Comparison of ENCODE assay signal across 21 cellular contexts in genomic region chr11:4146765-4147098, GRCh38. TPM values are rescaled to one million over a fixed set of nuclear protein-coding genes. Genes with fewer than 3 reads are reported as not detected.
DNase-seq lines count a peak whose midpoint lies in the region; ATAC-seq and TF ChIP-seq lines count a peak whose summit lies in the region.
"Had no signal": no experiment of that assay in that cellular context is flagged by ENCODE, and none has a peak within 500 bp of the region (broad histone marks: within the 10 kb centered on the region; RNA-seq: fewer than 3 reads in every experiment).

No MANE protein-coding gene starts in this region.

- no peaks in the 10 kb centered on the region for H3K9me3 Mint-ChIP-seq in natural killer cell treated with Interleukin-12 subunit alpha and Interleukin-12 subunit beta and Interleukin-15 and Interleukin-18, amount 100 ng/mL, for 72 hours
- no peaks in the 10 kb centered on the region for H3K9me3 Mint-ChIP-seq in natural killer cell
- H3K9me3 Mint-ChIP-seq in neural crest cell, result no peaks in the 10 kb centered on the region
- H3K9me3 Mint-ChIP-seq: CD4-positive, alpha-beta T cell; CD8-positive, alpha-beta memory T cell; HFFc6 had no signal

- no peak for TF ChIP-seq CTCF in natural killer cell (IDR thresholded peaks at IDR 0.05)
- no peak for TF ChIP-seq CTCF in neural crest cell (conservative IDR thresholded peaks at IDR 0.05)

- ATAC-seq in natural killer cell treated with Interleukin-12 subunit alpha and Interleukin-12 subunit beta and Interleukin-15 and Interleukin-18, amount 100 ng/mL, for 72 hours, result peak; percentile 10 to 12
- ATAC-seq in natural killer cell, result no peak
- ATAC-seq in T-helper 17 cell, result no peak
- ATAC-seq in HG03460 (IDR thresholded peaks at IDR 0.05; ENCODE audit: unreplicated experiment), result no peak

- H3K4me3 Mint-ChIP-seq in natural killer cell treated with Interleukin-12 subunit alpha and Interleukin-12 subunit beta and Interleukin-15 and Interleukin-18, amount 100 ng/mL, for 72 hours, result no peak overlapping the region
- no peak overlapping the region for H3K4me3 Mint-ChIP-seq in natural killer cell
- no peak overlapping the region for H3K4me3 Mint-ChIP-seq in T-helper 17 cell
- H3K4me3 Mint-ChIP-seq in neural crest cell, result no peak overlapping the region
- H3K4me3 Mint-ChIP-seq: CD14-positive monocyte; CD4-positive, alpha-beta T cell; CD8-positive, alpha-beta memory T cell; HFFc6 had no signal

- no peak overlapping the region for H3K27ac Mint-ChIP-seq in natural killer cell treated with Interleukin-12 subunit alpha and Interleukin-12 subunit beta and Interleukin-15 and Interleukin-18, amount 100 ng/mL, for 72 hours
- H3K27ac Mint-ChIP-seq in natural killer cell, result no peak overlapping the region
- peak overlapping the region; percentile 47 for H3K27ac Mint-ChIP-seq in T-helper 17 cell
- peak overlapping the region; percentile 63 for H3K27ac Mint-ChIP-seq in neural crest cell (ENCODE audit: unreplicated experiment)
- H3K27ac Mint-ChIP-seq: CD4-positive, alpha-beta T cell; CD8-positive, alpha-beta memory T cell; HFFc6 had no signal

- no peaks in the 10 kb centered on the region for H3K4me1 Mint-ChIP-seq in natural killer cell treated with Interleukin-12 subunit alpha and Interleukin-12 subunit beta and Interleukin-15 and Interleukin-18, amount 100 ng/mL, for 72 hours (ENCODE audit: low read depth in 2 of 2)
- H3K4me1 Mint-ChIP-seq in natural killer cell (peaks cover 0 to 4% of the 10 kb centered on the region in 2 donors), T-helper 17 cell (peaks cover 6% of the 10 kb centered on the region), neural crest cell (no peaks in the 10 kb centered on the region)
- H3K4me1 Mint-ChIP-seq: CD14-positive monocyte; CD8-positive, alpha-beta memory T cell had no signal

- no peaks in the 10 kb centered on the region for H3K9me3 ChIP-seq in T-helper 17 cell (ENCODE audit: control insufficient read depth, low read length, poor library complexity, severe bottlenecking)
- H3K9me3 ChIP-seq: A549, BE2C, HAP-1 had no signal

- H3K27me3 Mint-ChIP-seq in natural killer cell treated with Interleukin-12 subunit alpha and Interleukin-12 subunit beta and Interleukin-15 and Interleukin-18, amount 100 ng/mL, for 72 hours, result no peaks in the 10 kb centered on the region
- H3K27me3 Mint-ChIP-seq in natural killer cell (ENCODE audit: low read depth in 2 of 2), result no peaks in the 10 kb centered on the region
- H3K27me3 Mint-ChIP-seq in T-helper 17 cell, result no peaks in the 10 kb centered on the region
- H3K27me3 Mint-ChIP-seq in neural crest cell (ENCODE audit: low read depth), result no peaks in the 10 kb centered on the region
- H3K27me3 Mint-ChIP-seq: CD4-positive, alpha-beta T cell; CD8-positive, alpha-beta memory T cell had no signal

- no peak for DNase-seq in natural killer cell treated with Interleukin-12 subunit alpha and Interleukin-12 subunit beta and Interleukin-15 and Interleukin-18, amount 100 ng/mL, for 72 hours (ENCODE audit: low spot score)
- DNase-seq in natural killer cell, result no peak
- DNase-seq in T-helper 17 cell, result no peak
- DNase-seq in neural crest cell (ENCODE audit: low read depth, low spot score), result no peak
- no peak for DNase-seq in activated effector memory CD4-positive, alpha-beta T cell treated with anti-CD3 and anti-CD28 coated beads, Interleukin-2, amount 50 U/mL, for 16 hours
- DNase-seq in SKM-1 (lab: John Stamatoyannopoulos, UW; ENCODE audit: unreplicated experiment), result no peak
- DNase-seq: 8988T; ACHN; AML-193; BE2C; CD4-positive, alpha-beta T cell; CD8-positive, alpha-beta memory T cell; DMS 273 treated with DMSO at 0.1 percent for 48 hours; DMS79; EL; GOT3; HFFc6 had no signal

- intact Hi-C loops in natural killer cell (cut with micrococcal nuclease), result no loop called here

- peaks cover 3% of the 10 kb centered on the region for H3K36me3 Mint-ChIP-seq in natural killer cell treated with Interleukin-12 subunit alpha and Interleukin-12 subunit beta and Interleukin-15 and Interleukin-18, amount 100 ng/mL, for 72 hours
- H3K36me3 Mint-ChIP-seq in natural killer cell (peaks cover under 1% of the 10 kb centered on the region), T-helper 17 cell (ENCODE audit: low read depth) (no peaks in the 10 kb centered on the region), neural crest cell (ENCODE audit: low read depth) (peaks cover 18% of the 10 kb centered on the region)

RNA-seq across cellular contexts. Expression of gene RRM1, which starts 52.1 kb away (rescaled TPM):
- total RNA-seq in natural killer cell treated with Interleukin-12 subunit alpha and Interleukin-12 subunit beta and Interleukin-15 and Interleukin-18, amount 100 ng/mL, for 72 hours, result 100 to 1,000 TPM; 109 to 181 TPM
- 10 to 100 TPM; 17.0 to 37.6 (median 24.4) TPM for total RNA-seq in natural killer cell
- total RNA-seq in T-helper 17 cell, result 10 to 100 TPM; 54.9 to 66.5 TPM
- 209 and 218 TPM in 2 replicates for total RNA-seq in neural crest cell

Comparison
In these comparisons a context has a peak if more than half of its experiments do, and no peak if none do; other contexts are left out.
1. ATAC-seq: peak in natural killer cell treated with Interleukin-12 subunit alpha and Interleukin-12 subunit beta and Interleukin-15 and Interleukin-18, amount 100 ng/mL, for 72 hours (2 of 2); none in natural killer cell (0 of 3), T-helper 17 cell (single experiment) and HG03460 (single experiment).
2. H3K27ac Mint-ChIP-seq: peak in T-helper 17 cell (single experiment) and neural crest cell (single experiment); none in natural killer cell treated with Interleukin-12 subunit alpha and Interleukin-12 subunit beta and Interleukin-15 and Interleukin-18, amount 100 ng/mL, for 72 hours (0 of 2) and natural killer cell (0 of 2).